1 cellular context compared by ENCODE assay signal in the genomic region with DNA sequence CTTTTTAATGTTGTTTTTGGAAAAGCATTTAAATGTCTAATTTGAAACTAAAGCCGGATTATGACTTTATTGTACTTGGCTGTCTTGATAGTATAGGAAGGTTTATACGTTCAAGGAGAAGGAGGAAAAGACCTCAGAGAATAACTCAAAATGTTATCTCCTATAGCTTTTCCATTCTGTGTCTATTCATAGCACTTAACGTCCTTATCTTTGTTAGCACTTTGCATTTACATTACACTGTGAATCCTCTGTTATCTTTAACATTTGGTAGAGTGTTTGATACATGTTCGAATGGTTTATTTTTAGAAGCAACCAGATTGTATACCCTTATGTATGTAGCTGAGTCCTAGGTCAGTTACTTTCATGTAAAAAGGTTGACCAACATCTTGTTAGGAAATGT.
TF ChIP-seq lines count a peak whose summit lies in the region.

No MANE protein-coding gene starts in this region.

TF ChIP-seq in K562, 482 proteins besides CTCF, POLR2A, EP300 and RAD21 (continued from another document and continues in another):
- TF ChIP-seq CHD7 (IDR thresholded peaks at IDR 0.05; ENCODE audit: low read depth, low read length) (no peak), GTF2B (IDR thresholded peaks at IDR 0.05; ENCODE audit: extremely low read depth, insufficient read length) (no peak), TBP (optimal IDR thresholded peaks at IDR 0.05; ENCODE audit: low read depth, low read length) (no peak), PATZ1 (CRISPR knock-in tag; IDR thresholded peaks at IDR 0.05; ENCODE audit: borderline replicate concordance) (no peak), SRF (CRISPR knock-in tag; IDR thresholded peaks at IDR 0.05) (no peak), TBL1XR1 (IDR thresholded peaks at IDR 0.05; ENCODE audit: low read length in 2 of 2) (peak in 1 of 2 experiments; percentile 87; a peak in 2 of 4 replicates), HOXB6 (CRISPR knock-in tag; IDR thresholded peaks at IDR 0.05; ENCODE audit: borderline replicate concordance) (no peak), TCF7L2 (IDR thresholded peaks at IDR 0.05; ENCODE audit: low read depth, low read length) (no peak), NCOA6 (IDR thresholded peaks at IDR 0.05) (no peak), ETV1 (tag; conservative IDR thresholded peaks at IDR 0.05; ENCODE audit: low read depth) (no peak), CTBP1 (IDR thresholded peaks at IDR 0.05; ENCODE audit: borderline replicate concordance) (no peak), THRAP3 (IDR thresholded peaks at IDR 0.05; ENCODE audit: borderline replicate concordance) (no peak), ZBTB1 (CRISPR knock-in tag; IDR thresholded peaks at IDR 0.05; ENCODE audit: borderline replicate concordance, low read depth) (no peak), LEF1 (IDR thresholded peaks at IDR 0.05) (peak; percentile 67), PTRF (tag; IDR thresholded peaks at IDR 0.05) (no peak), HDAC2 (IDR thresholded peaks at IDR 0.05) (peak; percentile 73; the same call in 1 of the 2 replicates), CBFA2T2 (conservative IDR thresholded peaks at IDR 0.05) (peak; percentile 84), ZNF143 (CRISPR knock-in tag; IDR thresholded peaks at IDR 0.05) (no peak), ZNF695 (CRISPR knock-in tag; IDR thresholded peaks at IDR 0.05) (no peak), ZNF23 (CRISPR knock-in tag; IDR thresholded peaks at IDR 0.05) (no peak), ARID3B (CRISPR knock-in tag; IDR thresholded peaks at IDR 0.05; ENCODE audit: borderline replicate concordance) (no peak), SMC3 (conservative IDR thresholded peaks at IDR 0.05; ENCODE audit: insufficient read depth, low read depth, low read length) (no peak), PHB2 (IDR thresholded peaks at IDR 0.05; ENCODE audit: low read depth) (no peak), TRIM28 (IDR thresholded peaks at IDR 0.05) (no peak), SMARCC2 (IDR thresholded peaks at IDR 0.05; ENCODE audit: low read depth) (peak; percentile 58; the same call in 1 of the 2 replicates), IFI16 (CRISPR knock-in tag; IDR thresholded peaks at IDR 0.05) (no peak), ZNF232 (CRISPR knock-in tag; IDR thresholded peaks at IDR 0.05) (no peak), GATA2 (CRISPR knock-in tag; IDR thresholded peaks at IDR 0.05) (no peak), ARID1B (IDR thresholded peaks at IDR 0.05) (peak; percentile 91), GTF2F1 (IDR thresholded peaks at IDR 0.05; ENCODE audit: low read depth, low read length) (no peak)
- TF ChIP-seq, protein P1, sequence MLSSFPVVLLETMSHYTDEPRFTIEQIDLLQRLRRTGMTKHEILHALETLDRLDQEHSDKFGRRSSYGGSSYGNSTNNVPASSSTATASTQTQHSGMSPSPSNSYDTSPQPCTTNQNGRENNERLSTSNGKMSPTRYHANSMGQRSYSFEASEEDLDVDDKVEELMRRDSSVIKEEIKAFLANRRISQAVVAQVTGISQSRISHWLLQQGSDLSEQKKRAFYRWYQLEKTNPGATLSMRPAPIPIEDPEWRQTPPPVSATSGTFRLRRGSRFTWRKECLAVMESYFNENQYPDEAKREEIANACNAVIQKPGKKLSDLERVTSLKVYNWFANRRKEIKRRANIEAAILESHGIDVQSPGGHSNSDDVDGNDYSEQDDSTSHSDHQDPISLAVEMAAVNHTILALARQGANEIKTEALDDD (IDR thresholded peaks at IDR 0.05), result 0 out of 2 replicates have a peak, but pooled peaks have one; percentile 20
- TF ChIP-seq, protein P2, sequence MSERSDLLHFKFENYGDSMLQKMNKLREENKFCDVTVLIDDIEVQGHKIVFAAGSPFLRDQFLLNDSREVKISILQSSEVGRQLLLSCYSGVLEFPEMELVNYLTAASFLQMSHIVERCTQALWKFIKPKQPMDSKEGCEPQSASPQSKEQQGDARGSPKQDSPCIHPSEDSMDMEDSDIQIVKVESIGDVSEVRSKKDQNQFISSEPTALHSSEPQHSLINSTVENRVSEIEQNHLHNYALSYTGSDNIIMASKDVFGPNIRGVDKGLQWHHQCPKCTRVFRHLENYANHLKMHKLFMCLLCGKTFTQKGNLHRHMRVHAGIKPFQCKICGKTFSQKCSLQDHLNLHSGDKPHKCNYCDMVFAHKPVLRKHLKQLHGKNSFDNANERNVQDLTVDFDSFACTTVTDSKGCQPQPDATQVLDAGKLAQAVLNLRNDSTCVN (CRISPR knock-in tag; IDR thresholded peaks at IDR 0.05), result no peak
- TF ChIP-seq, protein P3, sequence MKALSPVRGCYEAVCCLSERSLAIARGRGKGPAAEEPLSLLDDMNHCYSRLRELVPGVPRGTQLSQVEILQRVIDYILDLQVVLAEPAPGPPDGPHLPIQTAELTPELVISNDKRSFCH (CRISPR knock-in tag; IDR thresholded peaks at IDR 0.05), result no peak
- TF ChIP-seq, protein P3 (tag; IDR thresholded peaks at IDR 0.05), result no peak
- TF ChIP-seq, protein P4, sequence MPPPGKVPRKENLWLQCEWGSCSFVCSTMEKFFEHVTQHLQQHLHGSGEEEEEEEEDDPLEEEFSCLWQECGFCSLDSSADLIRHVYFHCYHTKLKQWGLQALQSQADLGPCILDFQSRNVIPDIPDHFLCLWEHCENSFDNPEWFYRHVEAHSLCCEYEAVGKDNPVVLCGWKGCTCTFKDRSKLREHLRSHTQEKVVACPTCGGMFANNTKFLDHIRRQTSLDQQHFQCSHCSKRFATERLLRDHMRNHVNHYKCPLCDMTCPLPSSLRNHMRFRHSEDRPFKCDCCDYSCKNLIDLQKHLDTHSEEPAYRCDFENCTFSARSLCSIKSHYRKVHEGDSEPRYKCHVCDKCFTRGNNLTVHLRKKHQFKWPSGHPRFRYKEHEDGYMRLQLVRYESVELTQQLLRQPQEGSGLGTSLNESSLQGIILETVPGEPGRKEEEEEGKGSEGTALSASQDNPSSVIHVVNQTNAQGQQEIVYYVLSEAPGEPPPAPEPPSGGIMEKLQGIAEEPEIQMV (tag; conservative IDR thresholded peaks at IDR 0.05; ENCODE audit: low read depth), result no peak
